26 cellular contexts compared by ENCODE assay signal in genomic region chr9:90939367-90939766, GRCh38.
"Had no signal": no experiment of that assay in that cellular context is flagged by ENCODE, and none has a peak within 500 bp of the region (broad histone marks: within the 10 kb centered on the region; RNA-seq: fewer than 3 reads in every experiment).

No MANE protein-coding gene starts in this region.

- H3K27ac ChIP-seq: colonic mucosa, Peyer's patch, RWPE1, SJCRH30, WERI-Rb-1 had no signal

- H3K4me2 ChIP-seq: SK-N-SH had no signal

- H3K27me3 ChIP-seq: colonic mucosa, Peyer's patch, SJCRH30 had no signal

- DNase-seq: activated CD4-positive, alpha-beta memory T cell treated with anti-CD3 and anti-CD28 coated beads, Interleukin-2, amount 10 ng/mL, durations not matched to agents 7 days and 5 days; activated CD4-positive, alpha-beta T cell treated with anti-CD3 and anti-CD28 coated beads for 36 hours; activated CD4-positive, alpha-beta T cell treated with anti-CD3 and anti-CD28 coated beads, Interleukin-2, amount 50 U/mL, for 1 hour; activated gamma-delta T cell; activated naive CD4-positive, alpha-beta T cell treated with anti-CD3 and anti-CD28 coated beads for 36 hours; activated naive CD8-positive, alpha-beta T cell treated with anti-CD3 and anti-CD28 coated beads for 36 hours; activated T-cell treated with anti-CD3 and anti-CD28 coated beads for 4 hours; activated T-cell treated with anti-CD3 and anti-CD28 coated beads, Interleukin-2, amount 50 U/mL, for 48 hours; caudate nucleus; colonic mucosa; MM.1S; NCI-H1436; NCI-H1694 treated with DMSO at 0.1 percent for 48 hours; NCI-H2029 treated with DMSO at 0.1 percent for 48 hours; NCI-H2171 treated with DMSO at 0.1 percent for 48 hours; NCI-H510A treated with DMSO at 0.1 percent for 48 hours; NCI-H748 treated with DMSO at 0.1 percent for 48 hours; NK-92 treated with Interleukin-12 subunit alpha and Interleukin-12 subunit beta, amount 100 ng/mL, for 24 hours; Peyer's patch; Right ventricle myocardium superior; SJCRH30; SK-N-SH; T-helper 1 cell; WERI-Rb-1 had no signal

- H3K36me3 ChIP-seq: colonic mucosa, Peyer's patch, SJCRH30, WERI-Rb-1 had no signal

- H3K9ac ChIP-seq: SK-N-SH had no signal

- H3K4me3 ChIP-seq: colonic mucosa, Peyer's patch, SJCRH30 had no signal

- H3K4me1 ChIP-seq: colonic mucosa, Peyer's patch had no signal

- ATAC-seq: activated CD4-positive, alpha-beta T cell treated with anti-CD3 and anti-CD28 coated beads for 36 hours; activated T-helper 17 cell treated with anti-CD3 and anti-CD28 coated beads, Interleukin-2, amount 50 U/mL, for 72 hours had no signal

- H3K9me3 ChIP-seq: colonic mucosa, Peyer's patch, SJCRH30, SK-N-SH had no signal
